ENCODE assay signal across 1 cellular context in the genomic region with DNA sequence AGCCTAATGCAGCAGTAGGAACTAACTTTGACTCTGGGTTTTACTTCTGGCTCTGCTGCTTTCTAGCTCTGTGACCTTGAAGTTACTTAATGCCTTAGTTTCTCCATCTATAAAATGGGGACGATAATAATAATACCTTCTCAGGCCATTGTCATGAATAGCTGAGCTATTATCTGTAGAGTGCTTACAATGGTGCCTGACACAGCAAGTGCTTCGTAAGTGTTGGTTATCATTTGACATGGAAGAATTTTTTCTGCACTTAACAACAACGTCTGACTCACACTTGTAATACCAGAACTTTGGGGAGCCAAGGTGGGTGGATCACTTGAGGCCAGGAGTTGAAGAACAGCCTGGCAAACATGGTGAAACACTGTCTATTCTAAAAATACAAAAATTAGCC.
TF ChIP-seq lines count a peak whose summit lies in the region.

No MANE protein-coding gene starts in this region.

TF ChIP-seq in GM23338, 12 proteins besides CTCF, POLR2A, EP300 and RAD21:
- TF ChIP-seq ZNF462 (CRISPR knock-in tag; IDR thresholded peaks at IDR 0.05) (no peak), POLR2AphosphoS5 (IDR thresholded peaks at IDR 0.05; ENCODE audit: low read depth) (no peak), NANOG (IDR thresholded peaks at IDR 0.05; ENCODE audit: borderline replicate concordance) (no peak), STAT1 (IDR thresholded peaks at IDR 0.05; ENCODE audit: unreplicated experiment) (no peak), CREB1 (CRISPR knock-in tag; IDR thresholded peaks at IDR 0.05; ENCODE audit: low read depth) (no peak), JUNB (IDR thresholded peaks at IDR 0.05; ENCODE audit: unreplicated experiment) (no peak), EZH2phosphoT487 (IDR thresholded peaks at IDR 0.05; ENCODE audit: unreplicated experiment) (no peak), ZNF114 (CRISPR knock-in tag; IDR thresholded peaks at IDR 0.05) (no peak), EZH2 (IDR thresholded peaks at IDR 0.05; ENCODE audit: low read depth, unreplicated experiment) (no peak), ZNF331 (CRISPR knock-in tag; IDR thresholded peaks at IDR 0.05; ENCODE audit: low read depth) (no peak)
- TF ChIP-seq, protein P1, sequence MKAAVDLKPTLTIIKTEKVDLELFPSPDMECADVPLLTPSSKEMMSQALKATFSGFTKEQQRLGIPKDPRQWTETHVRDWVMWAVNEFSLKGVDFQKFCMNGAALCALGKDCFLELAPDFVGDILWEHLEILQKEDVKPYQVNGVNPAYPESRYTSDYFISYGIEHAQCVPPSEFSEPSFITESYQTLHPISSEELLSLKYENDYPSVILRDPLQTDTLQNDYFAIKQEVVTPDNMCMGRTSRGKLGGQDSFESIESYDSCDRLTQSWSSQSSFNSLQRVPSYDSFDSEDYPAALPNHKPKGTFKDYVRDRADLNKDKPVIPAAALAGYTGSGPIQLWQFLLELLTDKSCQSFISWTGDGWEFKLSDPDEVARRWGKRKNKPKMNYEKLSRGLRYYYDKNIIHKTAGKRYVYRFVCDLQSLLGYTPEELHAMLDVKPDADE (IDR thresholded peaks at IDR 0.05), result no peak
- TF ChIP-seq, protein P2, sequence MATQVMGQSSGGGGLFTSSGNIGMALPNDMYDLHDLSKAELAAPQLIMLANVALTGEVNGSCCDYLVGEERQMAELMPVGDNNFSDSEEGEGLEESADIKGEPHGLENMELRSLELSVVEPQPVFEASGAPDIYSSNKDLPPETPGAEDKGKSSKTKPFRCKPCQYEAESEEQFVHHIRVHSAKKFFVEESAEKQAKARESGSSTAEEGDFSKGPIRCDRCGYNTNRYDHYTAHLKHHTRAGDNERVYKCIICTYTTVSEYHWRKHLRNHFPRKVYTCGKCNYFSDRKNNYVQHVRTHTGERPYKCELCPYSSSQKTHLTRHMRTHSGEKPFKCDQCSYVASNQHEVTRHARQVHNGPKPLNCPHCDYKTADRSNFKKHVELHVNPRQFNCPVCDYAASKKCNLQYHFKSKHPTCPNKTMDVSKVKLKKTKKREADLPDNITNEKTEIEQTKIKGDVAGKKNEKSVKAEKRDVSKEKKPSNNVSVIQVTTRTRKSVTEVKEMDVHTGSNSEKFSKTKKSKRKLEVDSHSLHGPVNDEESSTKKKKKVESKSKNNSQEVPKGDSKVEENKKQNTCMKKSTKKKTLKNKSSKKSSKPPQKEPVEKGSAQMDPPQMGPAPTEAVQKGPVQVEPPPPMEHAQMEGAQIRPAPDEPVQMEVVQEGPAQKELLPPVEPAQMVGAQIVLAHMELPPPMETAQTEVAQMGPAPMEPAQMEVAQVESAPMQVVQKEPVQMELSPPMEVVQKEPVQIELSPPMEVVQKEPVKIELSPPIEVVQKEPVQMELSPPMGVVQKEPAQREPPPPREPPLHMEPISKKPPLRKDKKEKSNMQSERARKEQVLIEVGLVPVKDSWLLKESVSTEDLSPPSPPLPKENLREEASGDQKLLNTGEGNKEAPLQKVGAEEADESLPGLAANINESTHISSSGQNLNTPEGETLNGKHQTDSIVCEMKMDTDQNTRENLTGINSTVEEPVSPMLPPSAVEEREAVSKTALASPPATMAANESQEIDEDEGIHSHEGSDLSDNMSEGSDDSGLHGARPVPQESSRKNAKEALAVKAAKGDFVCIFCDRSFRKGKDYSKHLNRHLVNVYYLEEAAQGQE (IDR thresholded peaks at IDR 0.05; ENCODE audit: unreplicated experiment), result no peak
TF ChIP-seq in GM23338: peak in this region for 0.
